8 cellular contexts compared by ENCODE assay signal in the genomic region with DNA sequence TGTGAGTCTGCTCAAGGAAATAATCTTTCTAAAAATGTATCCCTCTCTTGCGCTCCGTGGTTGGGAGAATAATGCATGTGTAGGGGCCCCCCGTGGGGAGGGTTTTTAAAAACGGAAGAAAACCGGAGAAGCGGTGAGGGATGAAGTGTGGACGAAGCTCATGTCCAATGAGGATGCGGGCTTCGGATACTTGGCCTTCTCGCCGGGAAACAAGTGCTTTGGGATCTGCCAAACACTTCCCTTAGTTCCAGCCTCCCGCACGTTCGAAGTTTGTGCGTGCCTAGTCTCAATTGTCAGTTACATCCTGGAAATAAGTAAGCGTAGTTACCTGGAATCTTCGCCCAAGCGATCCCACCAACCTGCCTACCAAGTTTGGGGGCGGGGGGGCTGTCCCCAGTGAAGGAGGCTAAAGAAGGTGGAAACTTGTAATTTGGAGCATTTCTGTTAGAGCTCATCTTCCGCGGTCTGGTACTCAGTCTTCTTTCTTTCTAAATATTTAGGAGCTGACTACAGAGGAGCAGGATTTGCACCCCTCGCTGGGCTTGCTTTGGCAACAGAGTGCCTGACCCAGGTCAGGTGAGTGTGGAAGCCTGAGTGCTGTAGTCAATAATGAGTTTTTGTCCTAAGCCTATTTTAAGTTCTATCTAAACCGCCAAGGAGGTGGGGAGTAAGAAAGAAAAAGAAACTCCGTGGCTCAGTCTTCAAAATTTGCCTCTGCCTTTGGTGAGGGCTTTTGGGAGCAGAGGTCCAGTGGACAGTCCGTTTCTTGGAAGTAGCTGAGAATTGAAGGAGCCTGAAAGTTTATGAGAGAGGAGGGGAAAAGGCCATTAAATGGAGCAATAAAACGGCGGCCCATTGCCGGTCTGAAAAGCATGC. TPM values are rescaled to one million over a fixed set of nuclear protein-coding genes. Genes with fewer than 3 reads are reported as not detected.
DNase-seq lines count a peak whose midpoint lies in the region; ATAC-seq and TF ChIP-seq lines count a peak whose summit lies in the region.

No MANE protein-coding gene starts in this region.

- TF ChIP-seq POLR2A in testis (IDR thresholded peaks at IDR 0.05), result no peak

- peak overlapping the region; percentile 5 to 8 for H3K9ac ChIP-seq in liver (ENCODE audit: low read depth in 1 of 2, low read length in 2 of 2)

- DNase-seq in NCI-H524 (lab: John Stamatoyannopoulos, UW) (peak; percentile 6 to 13), NCI-H524 treated with DMSO at 0.1 percent for 48 hours (lab: John Stamatoyannopoulos, UW) (no peak), RKO (ENCODE audit: low spot score) (peak; percentile 24), cerebellum (ENCODE audit: low spot score) (peak; percentile 14), testis (peak; percentile 63)

- no peak for ATAC-seq in HG03175 (IDR thresholded peaks at IDR 0.05; ENCODE audit: unreplicated experiment)
- no peak for ATAC-seq in HG03439 (IDR thresholded peaks at IDR 0.05; ENCODE audit: unreplicated experiment)

- H3K4me1 ChIP-seq in liver (ENCODE audit: control insufficient read depth in 4 of 4, insufficient read depth in 4 of 4, low read length in 3 of 4) (peaks cover 0 to 20% (median 13%) of the 10 kb centered on the region in 4 donors), testis (peaks cover 20% of the 10 kb centered on the region)

- H3K9me3 ChIP-seq in liver (ENCODE audit: control insufficient read depth in 4 of 4, low read length in 3 of 4) (no peaks in the 10 kb centered on the region), testis (no peaks in the 10 kb centered on the region)

- H3K27ac ChIP-seq in liver (ENCODE audit: low read depth in 1 of 2, low read length in 2 of 2) (no peak overlapping the region), testis (peak overlapping the region; percentile 64 to 80)

- H3K36me3 ChIP-seq in liver (ENCODE audit: control insufficient read depth in 4 of 4, insufficient read depth in 3 of 4, low read depth in 1 of 4, low read length in 3 of 4) (peaks cover 0 to 1% (median 0%) of the 10 kb centered on the region in 4 donors), testis (ENCODE audit: low read depth, missing control alignments) (no peaks in the 10 kb centered on the region)

- 28% methylated on average over 28 of the region's 28 CpGs for WGBS in liver
- 3 to 4% methylated on average over 28 of the region's 28 CpGs for WGBS in testis, 2 donors

- intact Hi-C loops in testis (cut with DNase I; ENCODE audit: low total_unique reads), result no loop called here

- H3K4me3 ChIP-seq in liver (ENCODE audit: low read depth in 1 of 3, low read length in 3 of 3) (peak overlapping the region; percentile 66 to 77 (median 66)), testis (peak overlapping the region; percentile 76 to 83)

- no peak for TF ChIP-seq RAD21 in liver (IDR thresholded peaks at IDR 0.05)

- H3K27me3 ChIP-seq in liver (ENCODE audit: control insufficient read depth in 4 of 4, insufficient read depth in 4 of 4, low read length in 3 of 4) (no peaks in the 10 kb centered on the region), testis (no peaks in the 10 kb centered on the region)

- TF ChIP-seq CTCF in liver (IDR thresholded peaks at IDR 0.05; ENCODE audit: low read depth, low read length, missing input control), result no peak
- TF ChIP-seq CTCF in testis (IDR thresholded peaks at IDR 0.05), result no peak

TF ChIP-seq in liver, 16 proteins besides CTCF, POLR2A, EP300 and RAD21:
- TF ChIP-seq SP1 (IDR thresholded peaks at IDR 0.05) (no peak), NR2F2 (IDR thresholded peaks at IDR 0.05) (no peak), HNF4A (conservative IDR thresholded peaks at IDR 0.05) (no peak), YY1 (IDR thresholded peaks at IDR 0.05) (no peak), MAX (IDR thresholded peaks at IDR 0.05) (no peak), FOXA1 (IDR thresholded peaks at IDR 0.05) (no peak), TAF1 (conservative IDR thresholded peaks at IDR 0.05) (no peak), HNF4G (IDR thresholded peaks at IDR 0.05) (no peak), GABPA (IDR thresholded peaks at IDR 0.05 in 1 of 2, conservative IDR thresholded peaks at IDR 0.05 in 1 of 2) (no peak), FOXA2 (IDR thresholded peaks at IDR 0.05) (no peak), JUND (IDR thresholded peaks at IDR 0.05) (no peak), RXRA (IDR thresholded peaks at IDR 0.05) (no peak), ATF3 (IDR thresholded peaks at IDR 0.05) (no peak)
- TF ChIP-seq, protein P1, sequence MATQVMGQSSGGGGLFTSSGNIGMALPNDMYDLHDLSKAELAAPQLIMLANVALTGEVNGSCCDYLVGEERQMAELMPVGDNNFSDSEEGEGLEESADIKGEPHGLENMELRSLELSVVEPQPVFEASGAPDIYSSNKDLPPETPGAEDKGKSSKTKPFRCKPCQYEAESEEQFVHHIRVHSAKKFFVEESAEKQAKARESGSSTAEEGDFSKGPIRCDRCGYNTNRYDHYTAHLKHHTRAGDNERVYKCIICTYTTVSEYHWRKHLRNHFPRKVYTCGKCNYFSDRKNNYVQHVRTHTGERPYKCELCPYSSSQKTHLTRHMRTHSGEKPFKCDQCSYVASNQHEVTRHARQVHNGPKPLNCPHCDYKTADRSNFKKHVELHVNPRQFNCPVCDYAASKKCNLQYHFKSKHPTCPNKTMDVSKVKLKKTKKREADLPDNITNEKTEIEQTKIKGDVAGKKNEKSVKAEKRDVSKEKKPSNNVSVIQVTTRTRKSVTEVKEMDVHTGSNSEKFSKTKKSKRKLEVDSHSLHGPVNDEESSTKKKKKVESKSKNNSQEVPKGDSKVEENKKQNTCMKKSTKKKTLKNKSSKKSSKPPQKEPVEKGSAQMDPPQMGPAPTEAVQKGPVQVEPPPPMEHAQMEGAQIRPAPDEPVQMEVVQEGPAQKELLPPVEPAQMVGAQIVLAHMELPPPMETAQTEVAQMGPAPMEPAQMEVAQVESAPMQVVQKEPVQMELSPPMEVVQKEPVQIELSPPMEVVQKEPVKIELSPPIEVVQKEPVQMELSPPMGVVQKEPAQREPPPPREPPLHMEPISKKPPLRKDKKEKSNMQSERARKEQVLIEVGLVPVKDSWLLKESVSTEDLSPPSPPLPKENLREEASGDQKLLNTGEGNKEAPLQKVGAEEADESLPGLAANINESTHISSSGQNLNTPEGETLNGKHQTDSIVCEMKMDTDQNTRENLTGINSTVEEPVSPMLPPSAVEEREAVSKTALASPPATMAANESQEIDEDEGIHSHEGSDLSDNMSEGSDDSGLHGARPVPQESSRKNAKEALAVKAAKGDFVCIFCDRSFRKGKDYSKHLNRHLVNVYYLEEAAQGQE (IDR thresholded peaks at IDR 0.05), result no peak

RNA-seq across cellular contexts. Expression of gene ITPR1, which starts 1.0 kb away (rescaled TPM):
- total RNA-seq in cerebellum, result 632 TPM
- total RNA-seq in liver, result 10 to 100 TPM; 11.5 to 39.4 TPM
- polyA plus RNA-seq in liver, result 1 to 10 TPM; 3.7 to 4.9 TPM
- total RNA-seq in testis, result 100 to 1,000 TPM in 1 of 2 donors, 10 to 100 TPM in 1; 59.7 to 129 TPM
- 26.5 TPM for polyA plus RNA-seq in testis (ENCODE audit: insufficient read depth, low read depth, low replicate concordance)

RNA-seq across cellular contexts. Expression of gene SUMF1, which starts 27.1 kb away (rescaled TPM):
- 28.5 TPM for total RNA-seq in cerebellum
- 10 to 100 TPM; 25.5 to 34.2 TPM for total RNA-seq in liver
- 10 to 100 TPM; 13.0 to 21.6 TPM for polyA plus RNA-seq in liver
- 10 to 100 TPM; 27.6 to 42.6 TPM for total RNA-seq in testis
- 18.8 TPM for polyA plus RNA-seq in testis (ENCODE audit: insufficient read depth, low read depth, low replicate concordance)

Comparison
In these comparisons a context has a peak if more than half of its experiments do, and no peak if none do; other contexts are left out.
1. H3K27ac ChIP-seq: peak in testis (2 of 2); none in liver (0 of 2).